In the genomic region with DNA sequence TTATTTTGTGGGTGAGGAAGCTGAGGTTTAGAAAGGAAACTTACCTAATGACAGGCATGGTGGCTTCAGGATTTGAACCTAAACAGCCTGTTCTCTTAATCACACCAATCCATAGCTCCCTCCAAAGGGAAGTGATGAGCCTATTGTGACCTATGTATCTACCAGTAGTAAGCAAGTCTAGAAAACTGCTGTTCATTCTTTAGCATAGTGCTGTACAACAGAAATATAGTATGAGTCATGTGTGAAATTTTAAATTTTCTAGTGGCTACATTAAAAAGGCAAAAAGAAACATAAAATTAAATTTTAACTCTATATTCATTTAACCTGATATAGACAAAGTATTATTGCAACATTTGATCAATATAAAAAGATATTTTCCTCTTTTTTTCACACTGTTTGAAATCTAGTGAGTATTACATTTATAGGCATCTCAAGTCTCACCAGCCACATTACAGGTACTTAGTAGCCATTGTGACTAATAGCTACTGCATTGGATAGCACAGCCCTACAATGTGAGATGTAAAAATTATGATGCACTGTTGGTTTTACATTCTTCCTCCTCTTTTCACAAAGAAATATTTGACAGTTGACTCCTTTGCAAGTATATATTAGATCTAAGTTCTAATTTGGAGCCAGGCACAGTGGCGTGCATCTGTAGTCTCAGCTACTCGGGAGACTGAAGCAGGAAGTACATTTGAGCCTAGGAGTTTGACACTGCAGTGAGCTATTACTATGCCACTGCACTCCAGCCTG, we compare ENCODE assay signal across 1 cellular context.
TF ChIP-seq lines count a peak whose summit lies in the region.

No MANE protein-coding gene starts in this region.

TF ChIP-seq in GM12878, 131 proteins besides CTCF, POLR2A, EP300 and RAD21:
- TF ChIP-seq NR2C1 (IDR thresholded peaks at IDR 0.05) (no peak), ZZZ3 (IDR thresholded peaks at IDR 0.05; ENCODE audit: control insufficient read depth, insufficient read length, low read depth) (no peak), SMAD1 (IDR thresholded peaks at IDR 0.05; ENCODE audit: low read depth, partially characterized antibody) (no peak), TAF1 (IDR thresholded peaks at IDR 0.05; ENCODE audit: borderline replicate concordance, low read depth, low read length) (no peak), ZSCAN29 (IDR thresholded peaks at IDR 0.05) (no peak), SREBF2 (IDR thresholded peaks at IDR 0.05; ENCODE audit: low read length) (no peak), GATAD2B (conservative IDR thresholded peaks at IDR 0.05; ENCODE audit: low read depth) (no peak), KLF5 (IDR thresholded peaks at IDR 0.05; ENCODE audit: partially characterized antibody) (no peak), CBX5 (IDR thresholded peaks at IDR 0.05; ENCODE audit: low read depth) (no peak), WRNIP1 (IDR thresholded peaks at IDR 0.05; ENCODE audit: borderline replicate concordance, low read depth, low read length) (no peak), RBBP5 (conservative IDR thresholded peaks at IDR 0.05) (no peak), ZNF207 (IDR thresholded peaks at IDR 0.05; ENCODE audit: borderline replicate concordance) (no peak), DPF2 (IDR thresholded peaks at IDR 0.05) (no peak)
- TF ChIP-seq, protein P1, sequence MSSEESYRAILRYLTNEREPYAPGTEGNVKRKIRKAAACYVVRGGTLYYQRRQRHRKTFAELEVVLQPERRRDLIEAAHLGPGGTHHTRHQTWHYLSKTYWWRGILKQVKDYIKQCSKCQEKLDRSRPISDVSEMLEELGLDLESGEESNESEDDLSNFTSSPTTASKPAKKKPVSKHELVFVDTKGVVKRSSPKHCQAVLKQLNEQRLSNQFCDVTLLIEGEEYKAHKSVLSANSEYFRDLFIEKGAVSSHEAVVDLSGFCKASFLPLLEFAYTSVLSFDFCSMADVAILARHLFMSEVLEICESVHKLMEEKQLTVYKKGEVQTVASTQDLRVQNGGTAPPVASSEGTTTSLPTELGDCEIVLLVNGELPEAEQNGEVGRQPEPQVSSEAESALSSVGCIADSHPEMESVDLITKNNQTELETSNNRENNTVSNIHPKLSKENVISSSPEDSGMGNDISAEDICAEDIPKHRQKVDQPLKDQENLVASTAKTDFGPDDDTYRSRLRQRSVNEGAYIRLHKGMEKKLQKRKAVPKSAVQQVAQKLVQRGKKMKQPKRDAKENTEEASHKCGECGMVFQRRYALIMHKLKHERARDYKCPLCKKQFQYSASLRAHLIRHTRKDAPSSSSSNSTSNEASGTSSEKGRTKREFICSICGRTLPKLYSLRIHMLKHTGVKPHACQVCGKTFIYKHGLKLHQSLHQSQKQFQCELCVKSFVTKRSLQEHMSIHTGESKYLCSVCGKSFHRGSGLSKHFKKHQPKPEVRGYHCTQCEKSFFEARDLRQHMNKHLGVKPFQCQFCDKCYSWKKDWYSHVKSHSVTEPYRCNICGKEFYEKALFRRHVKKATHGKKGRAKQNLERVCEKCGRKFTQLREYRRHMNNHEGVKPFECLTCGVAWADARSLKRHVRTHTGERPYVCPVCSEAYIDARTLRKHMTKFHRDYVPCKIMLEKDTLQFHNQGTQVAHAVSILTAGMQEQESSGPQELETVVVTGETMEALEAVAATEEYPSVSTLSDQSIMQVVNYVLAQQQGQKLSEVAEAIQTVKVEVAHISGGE (CRISPR knock-in tag; IDR thresholded peaks at IDR 0.05): no peak
- TF ChIP-seq, protein P2, sequence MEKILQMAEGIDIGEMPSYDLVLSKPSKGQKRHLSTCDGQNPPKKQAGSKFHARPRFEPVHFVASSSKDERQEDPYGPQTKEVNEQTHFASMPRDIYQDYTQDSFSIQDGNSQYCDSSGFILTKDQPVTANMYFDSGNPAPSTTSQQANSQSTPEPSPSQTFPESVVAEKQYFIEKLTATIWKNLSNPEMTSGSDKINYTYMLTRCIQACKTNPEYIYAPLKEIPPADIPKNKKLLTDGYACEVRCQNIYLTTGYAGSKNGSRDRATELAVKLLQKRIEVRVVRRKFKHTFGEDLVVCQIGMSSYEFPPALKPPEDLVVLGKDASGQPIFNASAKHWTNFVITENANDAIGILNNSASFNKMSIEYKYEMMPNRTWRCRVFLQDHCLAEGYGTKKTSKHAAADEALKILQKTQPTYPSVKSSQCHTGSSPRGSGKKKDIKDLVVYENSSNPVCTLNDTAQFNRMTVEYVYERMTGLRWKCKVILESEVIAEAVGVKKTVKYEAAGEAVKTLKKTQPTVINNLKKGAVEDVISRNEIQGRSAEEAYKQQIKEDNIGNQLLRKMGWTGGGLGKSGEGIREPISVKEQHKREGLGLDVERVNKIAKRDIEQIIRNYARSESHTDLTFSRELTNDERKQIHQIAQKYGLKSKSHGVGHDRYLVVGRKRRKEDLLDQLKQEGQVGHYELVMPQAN (conservative IDR thresholded peaks at IDR 0.05): no peak
- TF ChIP-seq, protein P3, sequence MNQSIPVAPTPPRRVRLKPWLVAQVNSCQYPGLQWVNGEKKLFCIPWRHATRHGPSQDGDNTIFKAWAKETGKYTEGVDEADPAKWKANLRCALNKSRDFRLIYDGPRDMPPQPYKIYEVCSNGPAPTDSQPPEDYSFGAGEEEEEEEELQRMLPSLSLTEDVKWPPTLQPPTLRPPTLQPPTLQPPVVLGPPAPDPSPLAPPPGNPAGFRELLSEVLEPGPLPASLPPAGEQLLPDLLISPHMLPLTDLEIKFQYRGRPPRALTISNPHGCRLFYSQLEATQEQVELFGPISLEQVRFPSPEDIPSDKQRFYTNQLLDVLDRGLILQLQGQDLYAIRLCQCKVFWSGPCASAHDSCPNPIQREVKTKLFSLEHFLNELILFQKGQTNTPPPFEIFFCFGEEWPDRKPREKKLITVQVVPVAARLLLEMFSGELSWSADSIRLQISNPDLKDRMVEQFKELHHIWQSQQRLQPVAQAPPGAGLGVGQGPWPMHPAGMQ (IDR thresholded peaks at IDR 0.05; ENCODE audit: borderline replicate concordance): no peak
- TF ChIP-seq, protein P4, sequence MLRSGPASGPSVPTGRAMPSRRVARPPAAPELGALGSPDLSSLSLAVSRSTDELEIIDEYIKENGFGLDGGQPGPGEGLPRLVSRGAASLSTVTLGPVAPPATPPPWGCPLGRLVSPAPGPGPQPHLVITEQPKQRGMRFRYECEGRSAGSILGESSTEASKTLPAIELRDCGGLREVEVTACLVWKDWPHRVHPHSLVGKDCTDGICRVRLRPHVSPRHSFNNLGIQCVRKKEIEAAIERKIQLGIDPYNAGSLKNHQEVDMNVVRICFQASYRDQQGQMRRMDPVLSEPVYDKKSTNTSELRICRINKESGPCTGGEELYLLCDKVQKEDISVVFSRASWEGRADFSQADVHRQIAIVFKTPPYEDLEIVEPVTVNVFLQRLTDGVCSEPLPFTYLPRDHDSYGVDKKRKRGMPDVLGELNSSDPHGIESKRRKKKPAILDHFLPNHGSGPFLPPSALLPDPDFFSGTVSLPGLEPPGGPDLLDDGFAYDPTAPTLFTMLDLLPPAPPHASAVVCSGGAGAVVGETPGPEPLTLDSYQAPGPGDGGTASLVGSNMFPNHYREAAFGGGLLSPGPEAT (IDR thresholded peaks at IDR 0.05; ENCODE audit: low read depth): no peak
- TF ChIP-seq, protein P5, sequence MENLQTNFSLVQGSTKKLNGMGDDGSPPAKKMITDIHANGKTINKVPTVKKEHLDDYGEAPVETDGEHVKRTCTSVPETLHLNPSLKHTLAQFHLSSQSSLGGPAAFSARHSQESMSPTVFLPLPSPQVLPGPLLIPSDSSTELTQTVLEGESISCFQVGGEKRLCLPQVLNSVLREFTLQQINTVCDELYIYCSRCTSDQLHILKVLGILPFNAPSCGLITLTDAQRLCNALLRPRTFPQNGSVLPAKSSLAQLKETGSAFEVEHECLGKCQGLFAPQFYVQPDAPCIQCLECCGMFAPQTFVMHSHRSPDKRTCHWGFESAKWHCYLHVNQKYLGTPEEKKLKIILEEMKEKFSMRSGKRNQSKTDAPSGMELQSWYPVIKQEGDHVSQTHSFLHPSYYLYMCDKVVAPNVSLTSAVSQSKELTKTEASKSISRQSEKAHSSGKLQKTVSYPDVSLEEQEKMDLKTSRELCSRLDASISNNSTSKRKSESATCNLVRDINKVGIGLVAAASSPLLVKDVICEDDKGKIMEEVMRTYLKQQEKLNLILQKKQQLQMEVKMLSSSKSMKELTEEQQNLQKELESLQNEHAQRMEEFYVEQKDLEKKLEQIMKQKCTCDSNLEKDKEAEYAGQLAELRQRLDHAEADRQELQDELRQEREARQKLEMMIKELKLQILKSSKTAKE (IDR thresholded peaks at IDR 0.05; ENCODE audit: low read depth, poor library complexity, severe bottlenecking): no peak
